In the genomic region with DNA sequence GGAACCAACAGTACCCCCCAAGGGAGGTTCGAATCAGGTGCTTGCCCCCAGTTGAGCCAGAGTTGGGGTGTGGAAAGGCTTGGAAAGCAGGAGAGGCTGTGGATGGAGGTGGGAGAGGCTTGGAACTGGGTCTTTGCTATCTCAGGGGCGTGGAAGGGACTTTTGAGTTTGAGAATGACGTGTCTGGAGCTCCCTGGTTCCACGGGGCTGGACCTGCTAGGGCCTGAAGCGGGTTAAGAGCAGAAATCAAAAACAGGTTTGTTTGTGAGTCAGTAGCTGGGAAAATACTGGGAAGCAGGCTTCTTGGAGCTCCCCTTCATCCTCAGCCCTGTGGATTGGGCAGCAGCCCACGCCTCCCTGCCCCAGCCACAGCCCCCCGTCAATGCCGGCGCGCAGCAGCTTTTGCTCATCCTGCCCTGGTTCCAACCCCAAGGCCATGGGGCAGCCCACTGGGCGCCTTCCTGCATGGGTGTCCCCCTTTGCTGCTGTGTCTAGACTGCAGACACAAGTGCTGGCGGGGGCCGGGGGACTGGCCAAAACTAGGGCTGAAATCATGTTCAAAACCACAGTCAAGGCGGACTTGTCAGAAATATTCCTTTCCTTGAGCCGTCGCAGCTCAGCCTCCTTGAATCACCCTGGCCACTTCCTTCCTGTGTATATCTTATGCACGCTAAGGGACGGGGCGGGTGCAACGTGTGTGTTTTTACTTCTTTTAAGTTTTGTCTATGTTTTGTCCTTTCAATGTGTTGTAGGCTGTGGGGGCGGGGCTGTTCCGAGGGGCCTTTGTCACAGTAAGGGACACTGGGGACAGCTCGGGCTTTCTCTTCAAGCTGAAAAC, we compare ENCODE assay signal across 8 cellular contexts.
DNase-seq lines count a peak whose midpoint lies in the region; ATAC-seq and TF ChIP-seq lines count a peak whose summit lies in the region.

No MANE protein-coding gene starts in this region.

- DNase-seq in GM13976 (ENCODE audit: low spot score) = peak; percentile 84
- peak; percentile 72 for DNase-seq in SIG-M5 (lab: John Stamatoyannopoulos, UW)
- DNase-seq in activated naive CD4-positive, alpha-beta T cell treated with anti-CD3 and anti-CD28 coated beads, Interleukin-2, amount 10 ng/mL, durations not matched to agents 7 days and 5 days = peak; percentile 93
- peak; percentile 93 to 94 (median 94) for DNase-seq in immature natural killer cell
- DNase-seq in stimulated activated CD4-positive, alpha-beta T cell treated with anti-CD3 and anti-CD28 coated beads, Interleukin-4, amount 100 ng/mL, for 4 hours = peak; percentile 68 to 80
- DNase-seq in SW 1271 (lab: John Stamatoyannopoulos, UW) = no peak
- DNase-seq in DMS 273 treated with DMSO at 0.1 percent for 48 hours (lab: John Stamatoyannopoulos, UW) = no peak

- no peak for TF ChIP-seq CTCF in GM13976 (IDR thresholded peaks at IDR 0.05; ENCODE audit: borderline replicate concordance, control extremely low read depth, extremely low read depth, insufficient read depth, missing control alignments)

- H3K4me3 Mint-ChIP-seq in activated naive CD4-positive, alpha-beta T cell treated with anti-CD3 and anti-CD28 coated beads, Interleukin-2, amount 10 ng/mL, durations not matched to agents 7 days and 5 days = peak overlapping the region; percentile 71
- H3K4me3 Mint-ChIP-seq in immature natural killer cell = peak overlapping the region; percentile 85 to 90 (median 86)

- H3K27me3 Mint-ChIP-seq in activated naive CD4-positive, alpha-beta T cell treated with anti-CD3 and anti-CD28 coated beads, Interleukin-2, amount 10 ng/mL, durations not matched to agents 7 days and 5 days = no peaks in the 10 kb centered on the region
- H3K27me3 Mint-ChIP-seq in immature natural killer cell (ENCODE audit: low read depth in 3 of 3) = peaks cover 2 to 23% (median 9%) of the 10 kb centered on the region in 3 donors

- H3K9me3 Mint-ChIP-seq in activated naive CD4-positive, alpha-beta T cell treated with anti-CD3 and anti-CD28 coated beads, Interleukin-2, amount 10 ng/mL, durations not matched to agents 7 days and 5 days = no peaks in the 10 kb centered on the region
- H3K9me3 Mint-ChIP-seq in immature natural killer cell = no peaks in the 10 kb centered on the region

- H3K36me3 Mint-ChIP-seq in activated naive CD4-positive, alpha-beta T cell treated with anti-CD3 and anti-CD28 coated beads, Interleukin-2, amount 10 ng/mL, durations not matched to agents 7 days and 5 days = peaks cover 2% of the 10 kb centered on the region
- H3K36me3 Mint-ChIP-seq in immature natural killer cell = no peaks in the 10 kb centered on the region

- H3K27ac Mint-ChIP-seq in activated naive CD4-positive, alpha-beta T cell treated with anti-CD3 and anti-CD28 coated beads, Interleukin-2, amount 10 ng/mL, durations not matched to agents 7 days and 5 days = peak overlapping the region; percentile 100
- peak overlapping the region; percentile 97 to 100 (median 99) for H3K27ac Mint-ChIP-seq in immature natural killer cell

- in situ Hi-C loops in GM13976 (cut with MboI; ENCODE audit: low sequenced_read_pairs, unreplicated experiment) = loop anchor here (5.0 to 25.0 kb wide), 2 partner anchors 53 to 222 kb away; no protein-coding TSS in a partner anchor

- ATAC-seq in HG02938 (IDR thresholded peaks at IDR 0.05; ENCODE audit: unreplicated experiment) = peak; percentile 58

- CTCF ChIA-PET in activated naive CD4-positive, alpha-beta T cell treated with anti-CD3 and anti-CD28 coated beads, Interleukin-2, amount 10 ng/mL, durations not matched to agents 7 days and 5 days (lab: Charles Lee) = interaction anchor here (0.6 to 10.5 kb wide), 25 partner anchors 25 to 234 kb away, joined by 3 to 208 read pairs (median 7); partner anchors contain the start of gene KLF13

- H3K4me1 Mint-ChIP-seq in activated naive CD4-positive, alpha-beta T cell treated with anti-CD3 and anti-CD28 coated beads, Interleukin-2, amount 10 ng/mL, durations not matched to agents 7 days and 5 days = peaks cover 92% of the 10 kb centered on the region
- peaks cover 74% of the 10 kb centered on the region in 2 donors for H3K4me1 Mint-ChIP-seq in immature natural killer cell

Comparison
In these comparisons a context has a peak if more than half of its experiments do, and no peak if none do; other contexts are left out.
1. DNase-seq: peak in GM13976 (single experiment), SIG-M5 (single experiment), activated naive CD4-positive, alpha-beta T cell treated with anti-CD3 and anti-CD28 coated beads, Interleukin-2, amount 10 ng/mL, durations not matched to agents 7 days and 5 days (single experiment), immature natural killer cell (3 of 3) and stimulated activated CD4-positive, alpha-beta T cell treated with anti-CD3 and anti-CD28 coated beads, Interleukin-4, amount 100 ng/mL, for 4 hours (2 of 2); none in SW 1271 (0 of 2) and DMS 273 treated with DMSO at 0.1 percent for 48 hours (single experiment).